9 cellular contexts compared by ENCODE assay signal in genomic region chr4:145840162-145840768, GRCh38.
DNase-seq lines count a peak whose midpoint lies in the region; ATAC-seq, FAIRE-seq and TF ChIP-seq lines count a peak whose summit lies in the region.
"Had no signal": no experiment of that assay in that cellular context is flagged by ENCODE, and none has a peak within 500 bp of the region (broad histone marks: within the 10 kb centered on the region; RNA-seq: fewer than 3 reads in every experiment).

No MANE protein-coding gene starts in this region.

- peak; percentile 58 for FAIRE-seq in GM12892 (lab: Jason Lieb, UNC)

- H3K27me3 Mint-ChIP-seq in CD14-positive monocyte (ENCODE audit: low read depth in 3 of 3), result peaks cover 0 to 1% (median 0%) of the 10 kb centered on the region in 3 donors
- H3K27me3 Mint-ChIP-seq in activated T-helper 17 cell treated with anti-CD3 and anti-CD28 coated beads, Interleukin-2, amount 50 U/mL, for 72 hours, result no peaks in the 10 kb centered on the region
- H3K27me3 Mint-ChIP-seq: natural killer cell treated with Interleukin-12 subunit alpha and Interleukin-12 subunit beta and Interleukin-15 and Interleukin-18, amount 100 ng/mL, for 72 hours had no signal

- peaks cover 39% of the 10 kb centered on the region for H3K4me1 Mint-ChIP-seq in CD14-positive monocyte
- peaks cover 12% of the 10 kb centered on the region for H3K4me1 Mint-ChIP-seq in activated T-helper 17 cell treated with anti-CD3 and anti-CD28 coated beads, Interleukin-2, amount 50 U/mL, for 72 hours

- no peaks in the 10 kb centered on the region for H3K9me3 Mint-ChIP-seq in CD14-positive monocyte
- H3K9me3 Mint-ChIP-seq in activated T-helper 17 cell treated with anti-CD3 and anti-CD28 coated beads, Interleukin-2, amount 50 U/mL, for 72 hours, result no peaks in the 10 kb centered on the region
- H3K9me3 Mint-ChIP-seq: natural killer cell treated with Interleukin-12 subunit alpha and Interleukin-12 subunit beta and Interleukin-15 and Interleukin-18, amount 100 ng/mL, for 72 hours had no signal

- H3K4me3 ChIP-seq in right atrium auricular region (no peak overlapping the region), thyroid gland (replicated peaks in 1 of 3) (no peak overlapping the region)

- TF ChIP-seq CTCF in CD14-positive monocyte (IDR thresholded peaks at IDR 0.05) (peak; percentile 22), right atrium auricular region (IDR thresholded peaks at IDR 0.05) (peak; percentile 29 to 70), thyroid gland (IDR thresholded peaks at IDR 0.05) (peak in 4 of 6 experiments; percentile 48 to 60 (median 56))

- H3K36me3 Mint-ChIP-seq in CD14-positive monocyte, result no peaks in the 10 kb centered on the region
- H3K36me3 Mint-ChIP-seq in activated T-helper 17 cell treated with anti-CD3 and anti-CD28 coated beads, Interleukin-2, amount 50 U/mL, for 72 hours (ENCODE audit: low read depth), result peaks cover 55% of the 10 kb centered on the region

- H3K27ac ChIP-seq in right atrium auricular region (no peak overlapping the region), thyroid gland (no peak overlapping the region)

- TF ChIP-seq POLR2A in GM12892 (IDR thresholded peaks at IDR 0.05; ENCODE audit: low read depth, low read length) (no peak), thyroid gland (IDR thresholded peaks at IDR 0.05) (no peak)

- intact Hi-C loops in CD14-positive monocyte (cut with micrococcal nuclease) (no loop called here), thyroid gland (cut with DNase I) (no loop called here)

- H3K27me3 ChIP-seq in right atrium auricular region (no peaks in the 10 kb centered on the region), thyroid gland (no peaks in the 10 kb centered on the region)

- H3K36me3 ChIP-seq in right atrium auricular region (peaks cover 17% of the 10 kb centered on the region), thyroid gland (peaks cover 0 to 3% of the 10 kb centered on the region in 2 donors)

- ATAC-seq in HG02623 (IDR thresholded peaks at IDR 0.05; ENCODE audit: unreplicated experiment) (peak; percentile 87), HG02840 (IDR thresholded peaks at IDR 0.05; ENCODE audit: low FRiP score, unreplicated experiment) (no peak)
- ATAC-seq in activated T-helper 17 cell treated with anti-CD3 and anti-CD28 coated beads, Interleukin-2, amount 50 U/mL, for 72 hours (replicated peaks), result peak; percentile 76

- H3K4me3 Mint-ChIP-seq in CD14-positive monocyte, result no peak overlapping the region
- H3K4me3 Mint-ChIP-seq in activated T-helper 17 cell treated with anti-CD3 and anti-CD28 coated beads, Interleukin-2, amount 50 U/mL, for 72 hours, result no peak overlapping the region
- H3K4me3 Mint-ChIP-seq: natural killer cell treated with Interleukin-12 subunit alpha and Interleukin-12 subunit beta and Interleukin-15 and Interleukin-18, amount 100 ng/mL, for 72 hours had no signal

- H3K27ac Mint-ChIP-seq in CD14-positive monocyte, result no peak overlapping the region
- H3K27ac Mint-ChIP-seq in activated T-helper 17 cell treated with anti-CD3 and anti-CD28 coated beads, Interleukin-2, amount 50 U/mL, for 72 hours, result no peak overlapping the region

- H3K4me1 ChIP-seq in right atrium auricular region, result no peaks in the 10 kb centered on the region
- no peaks in the 10 kb centered on the region for H3K4me1 ChIP-seq in thyroid gland

- 71 to 72% methylated on average over 3 of the region's 3 CpGs for WGBS in thyroid gland, 2 donors

- H3K9me3 ChIP-seq in right atrium auricular region, result no peaks in the 10 kb centered on the region
- no peaks in the 10 kb centered on the region for H3K9me3 ChIP-seq in thyroid gland

- DNase-seq in CD14-positive monocyte (ENCODE audit: low spot score), result no peak
- DNase-seq in GM12892 (ENCODE audit: insufficient read length), result peak; percentile 23
- peak; percentile 23 for DNase-seq in NCI-H146 (lab: John Stamatoyannopoulos, UW)
- no peak for DNase-seq in right atrium auricular region (ENCODE audit: low spot score)
- DNase-seq in thyroid gland, result no peak

Comparison
In these comparisons a context has a peak if more than half of its experiments do, and no peak if none do; other contexts are left out.
1. DNase-seq: peak in GM12892 (single experiment) and NCI-H146 (single experiment); none in CD14-positive monocyte (single experiment), right atrium auricular region (single experiment) and thyroid gland (0 of 2).
2. Peak in every context shown above with its lines, with median percentiles within 50 percentile points of each other: CTCF ChIP-seq.